In genomic region chr20:40471261-40471629, GRCh38 we compare ENCODE assay signal across 10 cellular contexts.
A peak's percentile ranks its signal among the peaks of the same experiment; 100 is the strongest.
DNase-seq lines count a peak whose midpoint lies in the region; ATAC-seq and TF ChIP-seq lines count a peak whose summit lies in the region.
"Had no signal": no experiment of that assay in that cellular context is flagged by ENCODE, and none has a peak within 500 bp of the region (broad histone marks: within the 10 kb centered on the region; RNA-seq: fewer than 3 reads in every experiment).

No MANE protein-coding gene starts in this region.

- H3K4me1 Mint-ChIP-seq in CD14-positive monocyte, result peaks cover 50% of the 10 kb centered on the region
- peaks cover 9% of the 10 kb centered on the region for H3K4me1 Mint-ChIP-seq in endodermal cell
- H3K4me1 Mint-ChIP-seq in nephron progenitor cell, result peaks cover 14% of the 10 kb centered on the region
- H3K4me1 Mint-ChIP-seq in activated T-cell treated with anti-CD3 and anti-CD28 coated beads, Interleukin-2, amount 50 U/mL, for 24 hours (ENCODE audit: low read depth), result no peaks in the 10 kb centered on the region

- intact Hi-C loops in CD14-positive monocyte (cut with micrococcal nuclease), result no loop called here
- intact Hi-C loops in ascending aorta (cut with DNase I), result no loop called here

- 59 to 64% methylated on average over 3 to 4 of the region's 4 CpGs for WGBS in endodermal cell (ENCODE audit: insufficient coverage in 1 of 2, insufficient read length in 1 of 2), 2 experiments

- DNase-seq in CD14-positive monocyte (ENCODE audit: low spot score), result no peak
- DNase-seq in MV-4-11 (lab: John Stamatoyannopoulos, UW), result peak; percentile 73
- peak; percentile 82 for DNase-seq in endodermal cell
- peak; percentile 25 for DNase-seq in nephron progenitor cell
- no peak for DNase-seq in ascending aorta (ENCODE audit: low spot score in 2 of 2)
- DNase-seq in activated T-cell treated with anti-CD3 and anti-CD28 coated beads, Interleukin-2, amount 50 U/mL, for 24 hours, result no peak
- DNase-seq: Karpas-422, retina had no signal

- no peaks in the 10 kb centered on the region for H3K27me3 Mint-ChIP-seq in CD14-positive monocyte (ENCODE audit: low read depth in 3 of 3)
- H3K27me3 Mint-ChIP-seq in endodermal cell (ENCODE audit: insufficient read depth), result peaks cover 27% of the 10 kb centered on the region
- peaks cover 16% of the 10 kb centered on the region for H3K27me3 Mint-ChIP-seq in nephron progenitor cell (ENCODE audit: low read depth, poor library complexity)
- H3K27me3 Mint-ChIP-seq in activated T-cell treated with anti-CD3 and anti-CD28 coated beads, Interleukin-2, amount 50 U/mL, for 24 hours, result peaks cover 15% of the 10 kb centered on the region

- H3K9ac ChIP-seq in endodermal cell (ENCODE audit: extremely low read depth, low read length, poor library complexity, severe bottlenecking), result no peak overlapping the region

- H3K27ac ChIP-seq in endodermal cell (ENCODE audit: low read depth, low read length) (no peak overlapping the region), ascending aorta (no peak overlapping the region)

- ATAC-seq in HG02870 (IDR thresholded peaks at IDR 0.05; ENCODE audit: unreplicated experiment) (no peak), HG03521 (IDR thresholded peaks at IDR 0.05; ENCODE audit: unreplicated experiment) (no peak)

- H3K4me3 ChIP-seq in endodermal cell (ENCODE audit: low read length), result no peak overlapping the region
- H3K4me3 ChIP-seq in ascending aorta, result no peak overlapping the region

- TF ChIP-seq CTCF in CD14-positive monocyte (IDR thresholded peaks at IDR 0.05) (no peak), endodermal cell (conservative IDR thresholded peaks at IDR 0.05) (peak; percentile 80), nephron progenitor cell (IDR thresholded peaks at IDR 0.05) (peak; percentile 45), ascending aorta (IDR thresholded peaks at IDR 0.05) (no peak)

- peaks cover 13% of the 10 kb centered on the region for H3K27me3 ChIP-seq in endodermal cell (ENCODE audit: control insufficient read depth, insufficient read depth, low read length, poor library complexity, severe bottlenecking)
- H3K27me3 ChIP-seq in ascending aorta, result no peaks in the 10 kb centered on the region

- H3K27ac Mint-ChIP-seq in CD14-positive monocyte (peak overlapping the region; percentile 40 to 91 (median 73)), endodermal cell (no peak overlapping the region), nephron progenitor cell (no peak overlapping the region)
- no peak overlapping the region for H3K27ac Mint-ChIP-seq in activated T-cell treated with anti-CD3 and anti-CD28 coated beads, Interleukin-2, amount 50 U/mL, for 24 hours

- peaks cover 0 to 3% (median 0%) of the 10 kb centered on the region in 7 donors for H3K9me3 Mint-ChIP-seq in CD14-positive monocyte
- no peaks in the 10 kb centered on the region for H3K9me3 Mint-ChIP-seq in endodermal cell
- no peaks in the 10 kb centered on the region for H3K9me3 Mint-ChIP-seq in nephron progenitor cell
- H3K9me3 Mint-ChIP-seq in activated T-cell treated with anti-CD3 and anti-CD28 coated beads, Interleukin-2, amount 50 U/mL, for 24 hours, result no peaks in the 10 kb centered on the region

- H3K36me3 Mint-ChIP-seq in CD14-positive monocyte, result peaks cover 0 to 2% of the 10 kb centered on the region in 2 donors
- no peaks in the 10 kb centered on the region for H3K36me3 Mint-ChIP-seq in endodermal cell (ENCODE audit: low read depth)
- no peaks in the 10 kb centered on the region for H3K36me3 Mint-ChIP-seq in nephron progenitor cell (ENCODE audit: low read depth)
- H3K36me3 Mint-ChIP-seq in activated T-cell treated with anti-CD3 and anti-CD28 coated beads, Interleukin-2, amount 50 U/mL, for 24 hours (ENCODE audit: low read depth), result no peaks in the 10 kb centered on the region

- H3K4me1 ChIP-seq in endodermal cell (ENCODE audit: control insufficient read depth, insufficient read depth, low read length) (no peaks in the 10 kb centered on the region), ascending aorta (no peaks in the 10 kb centered on the region)

- H3K9me3 ChIP-seq in endodermal cell (ENCODE audit: control insufficient read depth, low read length) (no peaks in the 10 kb centered on the region), ascending aorta (no peaks in the 10 kb centered on the region)

- no peaks in the 10 kb centered on the region for H3K36me3 ChIP-seq in endodermal cell (ENCODE audit: control insufficient read depth, insufficient read depth, low read length)
- no peaks in the 10 kb centered on the region for H3K36me3 ChIP-seq in ascending aorta

- H3K4me3 Mint-ChIP-seq in CD14-positive monocyte (no peak overlapping the region), endodermal cell (no peak overlapping the region), nephron progenitor cell (no peak overlapping the region)
- no peak overlapping the region for H3K4me3 Mint-ChIP-seq in activated T-cell treated with anti-CD3 and anti-CD28 coated beads, Interleukin-2, amount 50 U/mL, for 24 hours

Comparison
In these comparisons a context has a peak if more than half of its experiments do, and no peak if none do; other contexts are left out.
1. DNase-seq: peak in MV-4-11 (single experiment), endodermal cell (single experiment) and nephron progenitor cell (single experiment); none in CD14-positive monocyte (single experiment), ascending aorta (0 of 2) and activated T-cell treated with anti-CD3 and anti-CD28 coated beads, Interleukin-2, amount 50 U/mL, for 24 hours (single experiment).
2. H3K27ac Mint-ChIP-seq: peak in CD14-positive monocyte (7 of 7); none in endodermal cell (single experiment), nephron progenitor cell (single experiment) and activated T-cell treated with anti-CD3 and anti-CD28 coated beads, Interleukin-2, amount 50 U/mL, for 24 hours (single experiment).
3. CTCF ChIP-seq: peak in endodermal cell (single experiment) and nephron progenitor cell (single experiment); none in CD14-positive monocyte (single experiment) and ascending aorta (0 of 3).